8 cellular contexts compared by ENCODE assay signal in genomic region chr14:23320584-23321571, GRCh38. TPM values are rescaled to one million over a fixed set of nuclear protein-coding genes. Genes with fewer than 3 reads are reported as not detected.
DNase-seq lines count a peak whose midpoint lies in the region; ATAC-seq, FAIRE-seq and TF ChIP-seq lines count a peak whose summit lies in the region.

Gene PABPN1 (plus strand): TSS chr14:23321457. CDS start chr14:23321470, 13 bp downstream.

- no peaks in the 10 kb centered on the region for H3K9me3 Mint-ChIP-seq in activated CD8-positive, alpha-beta memory T cell treated with anti-CD3 and anti-CD28 coated beads, Interleukin-2, amount 10 ng/mL, durations not matched to agents 7 days and 5 days (ENCODE audit: low read depth)
- H3K9me3 Mint-ChIP-seq in memory B cell: no peaks in the 10 kb centered on the region

- peaks cover 32% of the 10 kb centered on the region for H3K36me3 Mint-ChIP-seq in activated CD8-positive, alpha-beta memory T cell treated with anti-CD3 and anti-CD28 coated beads, Interleukin-2, amount 10 ng/mL, durations not matched to agents 7 days and 5 days
- H3K36me3 Mint-ChIP-seq in memory B cell: peaks cover 18% of the 10 kb centered on the region

- peak within 1 kb of the TSS; percentile 91 for H3K4me3 Mint-ChIP-seq in activated CD8-positive, alpha-beta memory T cell treated with anti-CD3 and anti-CD28 coated beads, Interleukin-2, amount 10 ng/mL, durations not matched to agents 7 days and 5 days
- H3K4me3 Mint-ChIP-seq in memory B cell: peak within 1 kb of the TSS; percentile 90

- peak within 1 kb of the TSS; percentile 87 to 98 for H3K4me2 ChIP-seq in H1 (ENCODE audit: insufficient read depth in 1 of 2, low read depth in 2 of 2, low read length in 2 of 2)

- H3K27me3 ChIP-seq in NT2/D1 (ENCODE audit: insufficient read depth, insufficient read length) (no peaks in the 10 kb centered on the region), H1 (replicated peaks in 1 of 4; ENCODE audit: control insufficient read depth in 3 of 4, extremely low read depth in 1 of 4, insufficient read depth in 3 of 4, low read length in 3 of 4) (no peaks in the 10 kb centered on the region)

- TF ChIP-seq CTCF in H1 (IDR thresholded peaks at IDR 0.05; ENCODE audit: control extremely low read depth in 1 of 3, insufficient read depth in 1 of 3, low read depth in 1 of 3, low read length in 3 of 3): no peak

- H3K27ac Mint-ChIP-seq in activated CD8-positive, alpha-beta memory T cell treated with anti-CD3 and anti-CD28 coated beads, Interleukin-2, amount 10 ng/mL, durations not matched to agents 7 days and 5 days: peak within 1 kb of the TSS; percentile 94
- H3K27ac Mint-ChIP-seq in memory B cell: peak within 1 kb of the TSS; percentile 98

- H3K4me1 ChIP-seq in NT2/D1 (ENCODE audit: insufficient read depth, insufficient read length) (no peaks in the 10 kb centered on the region), H1 (replicated peaks in 1 of 4; ENCODE audit: control insufficient read depth in 3 of 4, insufficient read depth in 4 of 4, low read length in 3 of 4) (peaks cover 0 to 6% (median 2%) of the 10 kb centered on the region in 4 experiments; a peak in 6 of 7 replicates)

- H2BK12ac ChIP-seq in H1 (ENCODE audit: low read depth, low read length): peak within 1 kb of the TSS; percentile 77

- no peak within 1 kb of the TSS; the same call in 1 of the 2 replicates for H2AFZ ChIP-seq in H1 (ENCODE audit: low read length)

- peak; percentile 81 for FAIRE-seq in H1 (lab: Jason Lieb, UNC)

- H4K91ac ChIP-seq in H1 (replicated peaks; ENCODE audit: insufficient read length, low read length): peak within 1 kb of the TSS; percentile 88

- H3K27me3 Mint-ChIP-seq in activated CD8-positive, alpha-beta memory T cell treated with anti-CD3 and anti-CD28 coated beads, Interleukin-2, amount 10 ng/mL, durations not matched to agents 7 days and 5 days: no peaks in the 10 kb centered on the region
- no peaks in the 10 kb centered on the region for H3K27me3 Mint-ChIP-seq in memory B cell

- H2BK20ac ChIP-seq in H1 (ENCODE audit: low read length): 0 out of 2 replicates have a peak within 1 kb of the TSS, but pooled peaks have one; percentile 23

- TF ChIP-seq RAD21 in H1 (IDR thresholded peaks at IDR 0.05 in 1 of 2, conservative IDR thresholded peaks at IDR 0.05 in 1 of 2; ENCODE audit: low read depth in 2 of 2, low read length in 2 of 2): no peak

- no peak within 1 kb of the TSS for H3K23ac ChIP-seq in H1 (ENCODE audit: insufficient read length)

- H4K20me1 ChIP-seq in H1 (replicated peaks in 1 of 2; ENCODE audit: control insufficient read depth in 1 of 2, insufficient read depth in 2 of 2, low read length in 2 of 2): no peaks in the 10 kb centered on the region

- H3K4ac ChIP-seq in H1 (replicated peaks; ENCODE audit: insufficient read length, low read depth, low read length): peak within 1 kb of the TSS; percentile 90

- H4K5ac ChIP-seq in H1 (ENCODE audit: insufficient read length, low read depth, low read length): peak within 1 kb of the TSS; percentile 89

- H3K9ac ChIP-seq in NT2/D1 (ENCODE audit: insufficient read length, low read depth) (peak within 1 kb of the TSS; percentile 92), H1 (replicated peaks in 1 of 4; ENCODE audit: extremely low read depth in 1 of 4, low read depth in 3 of 4, low read length in 3 of 4) (peak within 1 kb of the TSS; percentile 92 to 98 (median 96))

- POLR2A ChIA-PET in H1 (lab: Charles Lee; ENCODE audit: partially characterized antibody): interaction anchor here (0.6 to 4.7 kb wide), 39 partner anchors 8 to 848 kb away, joined by 3 to 48 read pairs (median 5); partner anchors contain the start of genes ACIN1, AP1G2, BCL2L2 and C14orf119

- WGBS in H1 (ENCODE audit: extremely low coverage in 1 of 2, insufficient coverage in 1 of 2, insufficient read length in 1 of 2, insufficient replicate concordance in 2 of 2, low coverage in 1 of 2, low lambda C conversion rate in 2 of 2, missing lambda C conversion rate in 1 of 2), 2 experiments: 7% methylated on average over 48 of the region's 63 CpGs; no CpG with 5 or more reads in 1 of the 2 experiments

- peak within 1 kb of the TSS; percentile 90 for H2AK5ac ChIP-seq in H1 (ENCODE audit: low read depth, low read length)

- H3K4me1 Mint-ChIP-seq in activated CD8-positive, alpha-beta memory T cell treated with anti-CD3 and anti-CD28 coated beads, Interleukin-2, amount 10 ng/mL, durations not matched to agents 7 days and 5 days: peaks cover 32% of the 10 kb centered on the region
- peaks cover 26% of the 10 kb centered on the region for H3K4me1 Mint-ChIP-seq in memory B cell

- peaks cover 10% of the 10 kb centered on the region for H3K23me2 ChIP-seq in H1 (ENCODE audit: low read depth, low read length)

- CTCF ChIA-PET in activated CD8-positive, alpha-beta memory T cell treated with anti-CD3 and anti-CD28 coated beads, Interleukin-2, amount 10 ng/mL, durations not matched to agents 7 days and 5 days (lab: Charles Lee): interaction anchor here (0.8 to 10.7 kb wide), 19 partner anchors 14 to 327 kb away, joined by 3 to 119 read pairs (median 4); partner anchors contain the start of genes ACIN1, BCL2L2, C14orf119 and HOMEZ
- CTCF ChIA-PET in H1 (lab: Charles Lee; ENCODE audit: partially characterized antibody): interaction anchor here (0.7 to 3.8 kb wide), 17 partner anchors 10 to 252 kb away, joined by 3 to 28 read pairs (median 3); partner anchors contain the start of genes BCL2L2 and SLC22A17

- peaks cover 10% of the 10 kb centered on the region; the same call in 1 of the 2 replicates for H3K79me1 ChIP-seq in H1 (ENCODE audit: low read depth, low read length)

- peaks cover 11 to 17% of the 10 kb centered on the region in 2 experiments for H3K79me2 ChIP-seq in H1 (ENCODE audit: control insufficient read depth in 1 of 2, insufficient read depth in 2 of 2, low read length in 2 of 2)

- H2BK15ac ChIP-seq in H1 (ENCODE audit: low read length): 0 out of 2 replicates have a peak within 1 kb of the TSS, but pooled peaks have one; percentile 31

- H4K8ac ChIP-seq in H1 (ENCODE audit: extremely low read depth, insufficient read depth, low read length): peak within 1 kb of the TSS; percentile 99; the same call in 1 of the 2 replicates

- H2BK5ac ChIP-seq in H1 (ENCODE audit: low read depth, low read length): peak within 1 kb of the TSS; percentile 96

- H3K9me3 ChIP-seq in NT2/D1 (ENCODE audit: insufficient read depth, low read length): no peaks in the 10 kb centered on the region
- no peaks in the 10 kb centered on the region for H3K9me3 ChIP-seq in H1 (ENCODE audit: insufficient read depth in 2 of 2, low read depth in 1 of 2, low read length in 1 of 2)

- H2BK120ac ChIP-seq in H1 (replicated peaks; ENCODE audit: low read depth, low read length): no peak within 1 kb of the TSS

- TF ChIP-seq EP300 in H1 (IDR thresholded peaks at IDR 0.05; ENCODE audit: borderline replicate concordance in 1 of 2, low read depth in 2 of 2, low read length in 2 of 2): no peak

- H3K56ac ChIP-seq in H1 (replicated peaks; ENCODE audit: insufficient read length, low read depth, low read length): peak within 1 kb of the TSS; percentile 71

- peak; percentile 81 to 94 for TF ChIP-seq POLR2A in H1 (IDR thresholded peaks at IDR 0.05; ENCODE audit: control extremely low read depth in 1 of 2, low read depth in 2 of 2, low read length in 2 of 2)

- peak; percentile 84 for ATAC-seq in GM21381 (IDR thresholded peaks at IDR 0.05; ENCODE audit: unreplicated experiment)
- peak; percentile 90 for ATAC-seq in activated CD8-positive, alpha-beta memory T cell treated with anti-CD3 and anti-CD28 coated beads, Interleukin-2, amount 10 ng/mL, durations not matched to agents 7 days and 5 days
- peak; percentile 80 for ATAC-seq in memory B cell (ENCODE audit: low read depth)

- no peak within 1 kb of the TSS for H3K14ac ChIP-seq in H1 (ENCODE audit: insufficient read length)

- DNase-seq in COR-L47 (lab: John Stamatoyannopoulos, UW) (peak; percentile 100), HUDEP-2 (lab: John Stamatoyannopoulos, UW; ENCODE audit: unreplicated experiment in 76 of 76) (peak in 75 of 76 experiments; percentile 46 to 100 (median 99)), NT2/D1 (ENCODE audit: low read depth, low spot score) (peak; percentile 99), H1 (ENCODE audit: low read depth in 1 of 2, low spot score in 2 of 2) (peak; percentile 94 to 99), memory B cell (ENCODE audit: low spot score in 2 of 2) (peak; percentile 86 to 95)
- peak; percentile 100 for DNase-seq in activated CD8-positive, alpha-beta memory T cell treated with anti-CD3 and anti-CD28 coated beads, Interleukin-2, amount 10 ng/mL, durations not matched to agents 7 days and 5 days
- peak; percentile 95 for DNase-seq in stimulated activated CD8-positive, alpha-beta memory T cell treated with anti-CD3 and anti-CD28 coated beads, Interleukin-12 subunit alpha, Interleukin-12 subunit beta, amount 100 ng/mL, for 24 hours (ENCODE audit: extremely low read depth)

- H3K36me3 ChIP-seq in NT2/D1 (ENCODE audit: insufficient read depth, insufficient read length, low read length) (peaks cover 47% of the 10 kb centered on the region), H1 (ENCODE audit: control insufficient read depth in 2 of 4, insufficient read depth in 4 of 4, low read length in 3 of 4) (peaks cover 9 to 35% (median 24%) of the 10 kb centered on the region in 4 experiments; a peak in 7 of 8 replicates)

- H3K4me3 ChIP-seq in NT2/D1 (ENCODE audit: insufficient read length, low read depth) (peak within 1 kb of the TSS; percentile 83), H1 (ENCODE audit: extremely low read depth in 1 of 4, insufficient read depth in 2 of 4, low read depth in 3 of 4, low read length in 4 of 4) (peak within 1 kb of the TSS; percentile 96 to 100 (median 99))

- H3K27ac ChIP-seq in H1 (ENCODE audit: low read depth, low read length): peak within 1 kb of the TSS; percentile 92

- H3K18ac ChIP-seq in H1 (ENCODE audit: extremely low read depth, low read length): peak within 1 kb of the TSS; percentile 43; the same call in 1 of the 2 replicates

TF ChIP-seq in H1, 55 proteins besides CTCF, POLR2A, EP300 and RAD21 (continues in another document):
- peak; percentile 78; the same call in 1 of the 2 replicates for TF ChIP-seq POLR2AphosphoS5 (IDR thresholded peaks at IDR 0.05; ENCODE audit: low read depth, low read length)
- TF ChIP-seq JUND (IDR thresholded peaks at IDR 0.05; ENCODE audit: low read length): no peak
- no peak for TF ChIP-seq RXRA (IDR thresholded peaks at IDR 0.05; ENCODE audit: insufficient read depth, low read depth, low read length)

RNA-seq across cellular contexts. Expression of gene PABPN1, which starts in this region (rescaled TPM):
- 100 to 1,000 TPM; 225 to 269 TPM for total RNA-seq in activated CD8-positive, alpha-beta memory T cell treated with anti-CD3 and anti-CD28 coated beads, Interleukin-2, amount 10 ng/mL, durations not matched to agents 7 days and 5 days
- 300 and 312 TPM in 2 replicates for total RNA-seq in H1 (2021; fragmentation: NEBNext Ultra II Directional; extraction: Animal tissue kit (Norgen Biotek cat#: 25700))
- polyA plus RNA-seq in H1 (2011; rRNA removed): 229 and 331 TPM in 2 replicates
- 278 TPM for polyA plus RNA-seq in H1 (2011; cell fraction: cytosol; rRNA removed)
- polyA plus RNA-seq in H1 (2011; cell fraction: nucleus; rRNA removed): 560 TPM
- 306 to 331 TPM (median 322 TPM) in 4 replicates for polyA plus RNA-seq in H1 (2012, experiment 1 of 2)
- 212 TPM for polyA plus RNA-seq in H1 (2012, experiment 2 of 2)
- polyA plus RNA-seq in H1 (2013, experiment 1 of 2): 219 TPM
- polyA plus RNA-seq in H1 (2013, experiment 2 of 2): 203 TPM
- 165 and 168 TPM in 2 replicates for polyA minus RNA-seq in H1 (2011; rRNA and poly(A)+ RNA removed)
- polyA minus RNA-seq in H1 (2011; cell fraction: cytosol; rRNA and poly(A)+ RNA removed): 87.4 TPM
- 112 TPM for polyA minus RNA-seq in H1 (2011; cell fraction: nucleus; rRNA and poly(A)+ RNA removed)

Comparison
In these comparisons a context has a peak if more than half of its experiments do, and no peak if none do; other contexts are left out.
1. Peak in every context shown above with its lines: DNase-seq, ATAC-seq, H3K4me3 ChIP-seq and H3K27ac ChIP-seq.